Comparison of ENCODE assay signal across 9 cellular contexts in the genomic region with DNA sequence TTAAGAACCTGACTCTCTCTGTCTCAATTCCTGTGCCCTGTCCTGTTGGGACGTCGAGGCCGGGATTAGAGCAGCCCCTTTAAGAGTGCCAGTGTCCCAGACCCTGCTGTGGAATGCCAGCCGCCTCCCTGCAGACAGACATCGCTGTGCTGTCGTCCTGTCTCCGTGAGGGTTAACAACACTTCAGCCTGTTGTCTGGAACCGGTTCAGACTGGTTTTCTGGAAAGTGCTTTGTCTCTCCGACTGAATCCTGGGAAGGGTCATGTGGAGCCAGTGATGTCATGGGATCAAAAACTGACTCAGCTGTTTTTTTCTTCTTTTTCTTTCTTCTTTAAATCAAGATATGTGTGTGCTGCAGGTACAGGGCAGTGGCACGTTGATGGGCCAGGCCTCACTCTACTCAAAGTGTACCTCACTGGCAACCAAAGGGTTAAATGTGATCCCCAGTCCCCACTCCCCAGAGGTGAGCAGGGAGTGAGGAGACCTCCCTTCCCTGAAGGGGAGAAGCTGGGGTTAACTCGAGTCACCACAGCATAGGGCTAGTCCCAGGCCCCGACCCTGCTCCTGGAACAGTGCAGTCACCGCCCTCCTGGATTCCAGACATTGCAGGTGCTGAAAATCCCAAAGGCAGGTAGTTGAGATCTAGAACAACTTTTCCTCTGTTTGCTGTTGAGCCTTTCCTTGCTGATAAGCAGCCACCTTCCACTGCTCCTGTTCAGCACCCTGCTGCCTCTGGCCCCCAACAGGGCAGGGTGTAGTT. TPM values are rescaled to one million over a fixed set of nuclear protein-coding genes. Genes with fewer than 3 reads are reported as not detected.
DNase-seq lines count a peak whose midpoint lies in the region; ATAC-seq and TF ChIP-seq lines count a peak whose summit lies in the region.
"Had no signal": no experiment of that assay in that cellular context is flagged by ENCODE, and none has a peak within 500 bp of the region (broad histone marks: within the 10 kb centered on the region; RNA-seq: fewer than 3 reads in every experiment).

No MANE protein-coding gene starts in this region.

- H3K36me3 Mint-ChIP-seq in activated T-helper 1 cell treated with anti-CD3 and anti-CD28 coated beads, Interleukin-12 subunit alpha, Interleukin-12 subunit beta, Interleukin-2, Interleukin-4 antibody, amounts not matched to agents 30 ng/mL and 10 ng/mL and 1 ng/mL, durations not matched to agents 14 hours and 24 hours and 36 hours (ENCODE audit: low read depth), result peaks cover 50% of the 10 kb centered on the region
- H3K36me3 Mint-ChIP-seq in glutamatergic neuron (ENCODE audit: unreplicated experiment) (peaks cover 34% of the 10 kb centered on the region), progenitor cell of endocrine pancreas (ENCODE audit: insufficient read depth) (peaks cover 38% of the 10 kb centered on the region)

- peaks cover 41% of the 10 kb centered on the region for H3K4me1 Mint-ChIP-seq in activated T-helper 1 cell treated with anti-CD3 and anti-CD28 coated beads, Interleukin-12 subunit alpha, Interleukin-12 subunit beta, Interleukin-2, Interleukin-4 antibody, amounts not matched to agents 30 ng/mL and 10 ng/mL and 1 ng/mL, durations not matched to agents 14 hours and 24 hours and 36 hours (ENCODE audit: low read depth)
- H3K4me1 Mint-ChIP-seq in glutamatergic neuron (ENCODE audit: low read depth, unreplicated experiment) (peaks cover 43% of the 10 kb centered on the region), progenitor cell of endocrine pancreas (ENCODE audit: low read depth) (peaks cover 42% of the 10 kb centered on the region)

- H3K27ac Mint-ChIP-seq in activated T-helper 1 cell treated with anti-CD3 and anti-CD28 coated beads, Interleukin-12 subunit alpha, Interleukin-12 subunit beta, Interleukin-2, Interleukin-4 antibody, amounts not matched to agents 30 ng/mL and 10 ng/mL and 1 ng/mL, durations not matched to agents 14 hours and 24 hours and 36 hours, result peak overlapping the region; percentile 16
- H3K27ac Mint-ChIP-seq in glutamatergic neuron (ENCODE audit: unreplicated experiment) (peak overlapping the region; percentile 90), progenitor cell of endocrine pancreas (peak overlapping the region; percentile 97)

- H3K36me3 ChIP-seq in PC-9 (ENCODE audit: low read depth), result peaks cover 40% of the 10 kb centered on the region

- no peaks in the 10 kb centered on the region for H3K4me1 ChIP-seq in PC-9 (replicated peaks; ENCODE audit: insufficient read depth)

- CTCF ChIA-PET in PC-9 (lab: Charles Lee), result interaction anchor here (0.6 kb wide), 1 partner anchor 8 kb away, joined by 3 read pairs; no protein-coding TSS in a partner anchor

- H3F3A ChIP-seq in PC-9 (ENCODE audit: insufficient read depth, low read depth), result peaks cover 23% of the 10 kb centered on the region; the same call in 1 of the 2 replicates

- DNase-seq in DMS79 (lab: John Stamatoyannopoulos, UW) (peak; percentile 11), glutamatergic neuron (no peak), progenitor cell of endocrine pancreas (ENCODE audit: low spot score, unreplicated experiment) (no peak), PC-9 (no peak), omental fat pad (ENCODE audit: low spot score) (no peak)
- DNase-seq in activated T-helper 1 cell treated with anti-CD3 and anti-CD28 coated beads, Interleukin-12 subunit alpha, Interleukin-12 subunit beta, Interleukin-2, Interleukin-4 antibody, amounts not matched to agents 30 ng/mL and 10 ng/mL and 1 ng/mL, durations not matched to agents 14 hours and 24 hours and 36 hours (ENCODE audit: low spot score), result no peak
- DNase-seq in stimulated activated naive CD4-positive, alpha-beta T cell treated with Interleukin-2 at 50 U/mL for 16 hours (lab: John Stamatoyannopoulos, UW), result no peak
- DNase-seq: PC-3 had no signal

- ATAC-seq in HG02678 (IDR thresholded peaks at IDR 0.05; ENCODE audit: unreplicated experiment) (no peak), omental fat pad (ENCODE audit: low FRiP score) (no peak)
- ATAC-seq: PC-3 had no signal

- peaks cover 24% of the 10 kb centered on the region for H3K9me3 ChIP-seq in PC-9 (ENCODE audit: insufficient read depth, low read depth)

- H4K20me1 ChIP-seq in PC-9 (ENCODE audit: insufficient read depth), result peaks cover 37% of the 10 kb centered on the region

- no peaks in the 10 kb centered on the region for H3K9me2 ChIP-seq in PC-9 (ENCODE audit: insufficient read depth)

- BruUV-seq in PC-9 (replicated peaks; lab: Mats Ljungman, UMichigan), result no TSS peak

- TF ChIP-seq CTCF in glutamatergic neuron (IDR thresholded peaks at IDR 0.05; ENCODE audit: partially characterized antibody, unreplicated experiment), result no peak
- no peak for TF ChIP-seq CTCF in progenitor cell of endocrine pancreas (IDR thresholded peaks at IDR 0.05; ENCODE audit: unreplicated experiment)
- TF ChIP-seq CTCF in PC-9 (conservative IDR thresholded peaks at IDR 0.05), result no peak
- TF ChIP-seq CTCF in omental fat pad (IDR thresholded peaks at IDR 0.05), result no peak

- H3K4me2 ChIP-seq in PC-9, result no peak overlapping the region

- no peaks in the 10 kb centered on the region for H3K27me3 Mint-ChIP-seq in activated T-helper 1 cell treated with anti-CD3 and anti-CD28 coated beads, Interleukin-12 subunit alpha, Interleukin-12 subunit beta, Interleukin-2, Interleukin-4 antibody, amounts not matched to agents 30 ng/mL and 10 ng/mL and 1 ng/mL, durations not matched to agents 14 hours and 24 hours and 36 hours (ENCODE audit: insufficient read depth)
- H3K27me3 Mint-ChIP-seq in glutamatergic neuron (ENCODE audit: unreplicated experiment) (peaks cover 17% of the 10 kb centered on the region), progenitor cell of endocrine pancreas (no peaks in the 10 kb centered on the region)

- peaks cover 28% of the 10 kb centered on the region for H3K9me3 Mint-ChIP-seq in activated T-helper 1 cell treated with anti-CD3 and anti-CD28 coated beads, Interleukin-12 subunit alpha, Interleukin-12 subunit beta, Interleukin-2, Interleukin-4 antibody, amounts not matched to agents 30 ng/mL and 10 ng/mL and 1 ng/mL, durations not matched to agents 14 hours and 24 hours and 36 hours
- H3K9me3 Mint-ChIP-seq in glutamatergic neuron (ENCODE audit: unreplicated experiment) (peaks cover 39% of the 10 kb centered on the region), progenitor cell of endocrine pancreas (ENCODE audit: low read depth) (peaks cover 20% of the 10 kb centered on the region)

- H3K27ac ChIP-seq in PC-9, result no peak overlapping the region

- peaks cover 58% of the 10 kb centered on the region for H3K79me2 ChIP-seq in PC-9 (ENCODE audit: low read depth)

- H3K27me3 ChIP-seq in PC-9 (ENCODE audit: insufficient read depth, low read depth), result no peaks in the 10 kb centered on the region

- intact Hi-C loops in activated T-helper 1 cell treated with anti-CD3 and anti-CD28 coated beads, Interleukin-12 subunit alpha, Interleukin-12 subunit beta, Interleukin-2, Interleukin-4 antibody, amounts not matched to agents 30 ng/mL and 10 ng/mL and 1 ng/mL, durations not matched to agents 14 hours and 24 hours and 36 hours (cut with micrococcal nuclease), result no loop called here
- intact Hi-C loops in PC-9 (cut with micrococcal nuclease; ENCODE audit: unreplicated experiment), result no loop called here

- POLR2A ChIA-PET in PC-9 (lab: Charles Lee; ENCODE audit: unreplicated experiment), result interaction anchor here (0.5 to 0.6 kb wide), 2 partner anchors 12 to 94 kb away, joined by 3 read pairs; no protein-coding TSS in a partner anchor

- H3K4me3 Mint-ChIP-seq in activated T-helper 1 cell treated with anti-CD3 and anti-CD28 coated beads, Interleukin-12 subunit alpha, Interleukin-12 subunit beta, Interleukin-2, Interleukin-4 antibody, amounts not matched to agents 30 ng/mL and 10 ng/mL and 1 ng/mL, durations not matched to agents 14 hours and 24 hours and 36 hours, result no peak overlapping the region
- H3K4me3 Mint-ChIP-seq in glutamatergic neuron (ENCODE audit: unreplicated experiment) (peak overlapping the region; percentile 34), progenitor cell of endocrine pancreas (ENCODE audit: low read depth) (peak overlapping the region; percentile 19)

- H2AFZ ChIP-seq in PC-9, result no peak overlapping the region

- H3K4me3 ChIP-seq in PC-9, result no peak overlapping the region

RNA-seq across cellular contexts. Expression of a gene that starts 50.8 kb away (rescaled TPM):
- total RNA-seq in activated T-helper 1 cell treated with anti-CD3 and anti-CD28 coated beads, Interleukin-12 subunit alpha, Interleukin-12 subunit beta, Interleukin-2, Interleukin-4 antibody, amounts not matched to agents 30 ng/mL and 10 ng/mL and 1 ng/mL, durations not matched to agents 14 hours and 24 hours and 36 hours, result 3.0 and 4.1 TPM in 2 replicates
- total RNA-seq in glutamatergic neuron (ENCODE audit: unreplicated experiment) (1.7 TPM), progenitor cell of endocrine pancreas (2.7 and 3.3 TPM in 2 replicates), PC-9 (2021) (2.0 and 3.3 TPM in 2 replicates), omental fat pad (1 to 10 TPM in 2 of 4 donors, under 1 TPM in 1, not detected in 1; 0.75 to 3.6 (median 1.3) TPM)

RNA-seq across cellular contexts. Expression of a gene that starts 51.5 kb away (rescaled TPM):
- 408 and 410 TPM in 2 replicates for total RNA-seq in activated T-helper 1 cell treated with anti-CD3 and anti-CD28 coated beads, Interleukin-12 subunit alpha, Interleukin-12 subunit beta, Interleukin-2, Interleukin-4 antibody, amounts not matched to agents 30 ng/mL and 10 ng/mL and 1 ng/mL, durations not matched to agents 14 hours and 24 hours and 36 hours
- total RNA-seq in glutamatergic neuron (ENCODE audit: unreplicated experiment) (394 TPM), progenitor cell of endocrine pancreas (346 and 347 TPM in 2 replicates), PC-9 (2021) (203 and 309 TPM in 2 replicates), omental fat pad (10 to 100 TPM; 57.4 to 97.2 (median 63.9) TPM)

RNA-seq across cellular contexts. Expression of a gene that starts 59.0 kb away (rescaled TPM):
- total RNA-seq in activated T-helper 1 cell treated with anti-CD3 and anti-CD28 coated beads, Interleukin-12 subunit alpha, Interleukin-12 subunit beta, Interleukin-2, Interleukin-4 antibody, amounts not matched to agents 30 ng/mL and 10 ng/mL and 1 ng/mL, durations not matched to agents 14 hours and 24 hours and 36 hours, result 139 and 142 TPM in 2 replicates
- 203 TPM for total RNA-seq in glutamatergic neuron (ENCODE audit: unreplicated experiment)
- total RNA-seq in progenitor cell of endocrine pancreas, result 91.0 and 98.7 TPM in 2 replicates
- total RNA-seq in PC-9 (2021), result 97.8 and 129 TPM in 2 replicates
- total RNA-seq in omental fat pad, result 10 to 100 TPM; 25.9 to 80.3 (median 35.9) TPM

Comparison
In these comparisons a context has a peak if more than half of its experiments do, and no peak if none do; other contexts are left out.
1. H3K27ac Mint-ChIP-seq: peak in every context shown above with its lines; median percentile 97 in progenitor cell of endocrine pancreas; 90 in glutamatergic neuron; 16 in activated T-helper 1 cell treated with anti-CD3 and anti-CD28 coated beads, Interleukin-12 subunit alpha, Interleukin-12 subunit beta, Interleukin-2, Interleukin-4 antibody, amounts not matched to agents 30 ng/mL and 10 ng/mL and 1 ng/mL, durations not matched to agents 14 hours and 24 hours and 36 hours.